Comparison of ENCODE assay signal across 22 cellular contexts in genomic region chr3:141524988-141525387, GRCh38. TPM values are rescaled to one million over a fixed set of nuclear protein-coding genes. Genes with fewer than 3 reads are reported as not detected.
DNase-seq lines count a peak whose midpoint lies in the region; ATAC-seq and TF ChIP-seq lines count a peak whose summit lies in the region.
"Had no signal": no experiment of that assay in that cellular context is flagged by ENCODE, and none has a peak within 500 bp of the region (broad histone marks: within the 10 kb centered on the region; RNA-seq: fewer than 3 reads in every experiment).

No MANE protein-coding gene starts in this region.

- no TSS peak for BruUV-seq in PC-3 (replicated peaks; lab: Mats Ljungman, UMichigan)

- peaks cover 82% of the 10 kb centered on the region for H3K4me1 Mint-ChIP-seq in activated T-cell treated with anti-CD3 and anti-CD28 coated beads, Interleukin-2, amount 50 U/mL, for 24 hours (ENCODE audit: low read depth)
- peaks cover 79% of the 10 kb centered on the region for H3K4me1 Mint-ChIP-seq in activated naive CD8-positive, alpha-beta T cell treated with anti-CD3 and anti-CD28 coated beads, Interleukin-2, amount 50 U/mL, for 24 hours
- H3K4me1 Mint-ChIP-seq in stimulated activated effector memory CD8-positive, alpha-beta T cell treated with anti-CD3 and anti-CD28 coated beads, Interleukin-12 subunit alpha, Interleukin-12 subunit beta, amount 100 ng/mL, for 72 hours = peaks cover 45% of the 10 kb centered on the region

- H3K36me3 Mint-ChIP-seq in activated T-cell treated with anti-CD3 and anti-CD28 coated beads, Interleukin-2, amount 50 U/mL, for 24 hours (ENCODE audit: low read depth) = peaks cover 71% of the 10 kb centered on the region
- peaks cover 33% of the 10 kb centered on the region for H3K36me3 Mint-ChIP-seq in activated naive CD8-positive, alpha-beta T cell treated with anti-CD3 and anti-CD28 coated beads, Interleukin-2, amount 50 U/mL, for 24 hours (ENCODE audit: low read depth)
- peaks cover 72% of the 10 kb centered on the region for H3K36me3 Mint-ChIP-seq in stimulated activated effector memory CD8-positive, alpha-beta T cell treated with anti-CD3 and anti-CD28 coated beads, Interleukin-12 subunit alpha, Interleukin-12 subunit beta, amount 100 ng/mL, for 72 hours

- H3K27ac ChIP-seq in PC-3 (ENCODE audit: low read length) = no peak overlapping the region
- H3K27ac ChIP-seq: upper lobe of right lung had no signal

- ATAC-seq in activated naive CD8-positive, alpha-beta T cell treated with anti-CD3 and anti-CD28 coated beads, Interleukin-2, amount 50 U/mL, for 24 hours = no peak
- ATAC-seq in stimulated activated effector memory CD8-positive, alpha-beta T cell treated with anti-CD3 and anti-CD28 coated beads, Interleukin-12 subunit alpha, Interleukin-12 subunit beta, amount 100 ng/mL, for 72 hours = no peak
- ATAC-seq in PC-3 (no peak), HG03045 (IDR thresholded peaks at IDR 0.05; ENCODE audit: unreplicated experiment) (no peak)
- ATAC-seq: activated T-helper 17 cell treated with anti-CD3 and anti-CD28 coated beads, Interleukin-2, amount 50 U/mL, for 72 hours; K562; upper lobe of right lung had no signal

- no peaks in the 10 kb centered on the region for H3K27me3 Mint-ChIP-seq in activated T-cell treated with anti-CD3 and anti-CD28 coated beads, Interleukin-2, amount 50 U/mL, for 24 hours
- no peaks in the 10 kb centered on the region for H3K27me3 Mint-ChIP-seq in activated naive CD8-positive, alpha-beta T cell treated with anti-CD3 and anti-CD28 coated beads, Interleukin-2, amount 50 U/mL, for 24 hours
- H3K27me3 Mint-ChIP-seq: activated CD4-positive, alpha-beta T cell treated with anti-CD3 and anti-CD28 coated beads, Interleukin-2, amount 10 ng/mL, durations not matched to agents 24 days and 14 days; activated T-helper 17 cell treated with anti-CD3 and anti-CD28 coated beads, Interleukin-2, amount 50 U/mL, for 72 hours; brain had no signal

- CTCF ChIA-PET in PC-3 (lab: Charles Lee) = no interaction called here

- intact Hi-C loops in PC-3 (cut with micrococcal nuclease) = no loop called here

- no peak for TF ChIP-seq CTCF in PC-3 (conservative IDR thresholded peaks at IDR 0.05; ENCODE audit: low read depth, low read length)

- H2AFZ ChIP-seq in PC-3 (ENCODE audit: low read length) = no peak overlapping the region

- H3K9me3 Mint-ChIP-seq in activated T-cell treated with anti-CD3 and anti-CD28 coated beads, Interleukin-2, amount 50 U/mL, for 24 hours = no peaks in the 10 kb centered on the region
- no peaks in the 10 kb centered on the region for H3K9me3 Mint-ChIP-seq in activated naive CD8-positive, alpha-beta T cell treated with anti-CD3 and anti-CD28 coated beads, Interleukin-2, amount 50 U/mL, for 24 hours
- H3K9me3 Mint-ChIP-seq in stimulated activated effector memory CD8-positive, alpha-beta T cell treated with anti-CD3 and anti-CD28 coated beads, Interleukin-12 subunit alpha, Interleukin-12 subunit beta, amount 100 ng/mL, for 72 hours = no peaks in the 10 kb centered on the region
- H3K9me3 Mint-ChIP-seq: activated CD4-positive, alpha-beta T cell treated with anti-CD3 and anti-CD28 coated beads, Interleukin-2, amount 10 ng/mL, durations not matched to agents 24 days and 14 days; activated T-helper 17 cell treated with anti-CD3 and anti-CD28 coated beads, Interleukin-2, amount 50 U/mL, for 72 hours; brain; endodermal cell had no signal

- peak overlapping the region; percentile 75 for H3K27ac Mint-ChIP-seq in activated T-cell treated with anti-CD3 and anti-CD28 coated beads, Interleukin-2, amount 50 U/mL, for 24 hours
- peak overlapping the region; percentile 71 for H3K27ac Mint-ChIP-seq in activated naive CD8-positive, alpha-beta T cell treated with anti-CD3 and anti-CD28 coated beads, Interleukin-2, amount 50 U/mL, for 24 hours
- peak overlapping the region; percentile 18 for H3K27ac Mint-ChIP-seq in stimulated activated effector memory CD8-positive, alpha-beta T cell treated with anti-CD3 and anti-CD28 coated beads, Interleukin-12 subunit alpha, Interleukin-12 subunit beta, amount 100 ng/mL, for 72 hours
- H3K27ac Mint-ChIP-seq: activated CD4-positive, alpha-beta T cell treated with anti-CD3 and anti-CD28 coated beads, Interleukin-2, amount 10 ng/mL, durations not matched to agents 24 days and 14 days; activated T-helper 17 cell treated with anti-CD3 and anti-CD28 coated beads, Interleukin-2, amount 50 U/mL, for 72 hours; endodermal cell had no signal

- no peak for DNase-seq in activated T-cell treated with anti-CD3 and anti-CD28 coated beads, Interleukin-2, amount 50 U/mL, for 24 hours
- DNase-seq in activated T-cell treated with anti-CD3 and anti-CD28 coated beads for 4 hours = no peak
- DNase-seq in Kasumi-1 (lab: John Stamatoyannopoulos, UW) = peak; percentile 36 to 48
- no peak for DNase-seq in activated naive CD8-positive, alpha-beta T cell treated with anti-CD3 and anti-CD28 coated beads, Interleukin-2, amount 50 U/mL, for 24 hours
- no peak for DNase-seq in stimulated activated effector memory CD8-positive, alpha-beta T cell treated with anti-CD3 and anti-CD28 coated beads, Interleukin-12 subunit alpha, Interleukin-12 subunit beta, amount 100 ng/mL, for 72 hours (ENCODE audit: low spot score in 2 of 2)
- DNase-seq in NCI-H69 (lab: John Stamatoyannopoulos, UW) = no peak
- DNase-seq in PC-3 = no peak
- DNase-seq: activated CD4-positive, alpha-beta T cell treated with anti-CD3 and anti-CD28 coated beads, Interleukin-2, amount 10 ng/mL, durations not matched to agents 24 days and 14 days; C1 segment of cervical spinal cord; DMS153; endodermal cell; HCEC 1CT; mammary epithelial cell; NCI-H1694; NCI-H748 treated with DMSO at 0.1 percent for 48 hours; stimulated activated CD4-positive, alpha-beta T cell treated with anti-CD3 and anti-CD28 coated beads, Interleukin-12 subunit alpha, Interleukin-12 subunit beta, amount 100 ng/mL, for 4 hours; stimulated activated CD4-positive, alpha-beta T cell treated with anti-CD3 and anti-CD28 coated beads, Interleukin-4, amount 100 ng/mL, for 4 hours; upper lobe of right lung had no signal

- no peak overlapping the region for H3K9ac ChIP-seq in PC-3 (ENCODE audit: low read length)

- peaks cover 10% of the 10 kb centered on the region for H3K4me1 ChIP-seq in PC-3 (ENCODE audit: insufficient read depth, low read length)

- no peaks in the 10 kb centered on the region for H3K9me2 ChIP-seq in PC-3 (replicated peaks; ENCODE audit: low read length)

- H3K4me3 ChIP-seq in PC-3 (ENCODE audit: low read length) = no peak overlapping the region
- H3K4me3 ChIP-seq: K562, upper lobe of right lung had no signal

- H4K20me1 ChIP-seq in PC-3 (ENCODE audit: low read length) = no peaks in the 10 kb centered on the region

- H3F3A ChIP-seq in PC-3 (ENCODE audit: low read length, unreplicated experiment) = no peaks in the 10 kb centered on the region

- no peak overlapping the region for H3K4me3 Mint-ChIP-seq in activated T-cell treated with anti-CD3 and anti-CD28 coated beads, Interleukin-2, amount 50 U/mL, for 24 hours
- no peak overlapping the region for H3K4me3 Mint-ChIP-seq in activated naive CD8-positive, alpha-beta T cell treated with anti-CD3 and anti-CD28 coated beads, Interleukin-2, amount 50 U/mL, for 24 hours
- no peak overlapping the region for H3K4me3 Mint-ChIP-seq in stimulated activated effector memory CD8-positive, alpha-beta T cell treated with anti-CD3 and anti-CD28 coated beads, Interleukin-12 subunit alpha, Interleukin-12 subunit beta, amount 100 ng/mL, for 72 hours
- H3K4me3 Mint-ChIP-seq: activated CD4-positive, alpha-beta T cell treated with anti-CD3 and anti-CD28 coated beads, Interleukin-2, amount 10 ng/mL, durations not matched to agents 24 days and 14 days; activated T-helper 17 cell treated with anti-CD3 and anti-CD28 coated beads, Interleukin-2, amount 50 U/mL, for 72 hours; brain; endodermal cell had no signal

- H3K27me3 ChIP-seq in PC-3 (ENCODE audit: low read length) = no peaks in the 10 kb centered on the region
- H3K27me3 ChIP-seq: upper lobe of right lung had no signal

- H3K4me2 ChIP-seq in PC-3 (ENCODE audit: low read length) = no peak overlapping the region

- H3K9me3 ChIP-seq in PC-3 (ENCODE audit: low read length) = no peaks in the 10 kb centered on the region
- H3K9me3 ChIP-seq: upper lobe of right lung had no signal

- POLR2A ChIA-PET in PC-3 (lab: Charles Lee; ENCODE audit: unreplicated experiment) = no interaction called here

- H3K79me2 ChIP-seq in PC-3 (ENCODE audit: low read length) = no peaks in the 10 kb centered on the region

- H3K36me3 ChIP-seq in PC-3 (ENCODE audit: low read depth, low read length) = no peaks in the 10 kb centered on the region

RNA-seq across cellular contexts. Expression of gene RASA2, which starts 38.2 kb away (rescaled TPM):
- total RNA-seq in PC-3 (2014; rRNA removed) = 3.7 and 4.0 TPM in 2 replicates

Comparison
In these comparisons a context has a peak if more than half of its experiments do, and no peak if none do; other contexts are left out.
1. DNase-seq: peak in Kasumi-1 (2 of 2); none in activated T-cell treated with anti-CD3 and anti-CD28 coated beads, Interleukin-2, amount 50 U/mL, for 24 hours (single experiment), activated T-cell treated with anti-CD3 and anti-CD28 coated beads for 4 hours (single experiment), activated naive CD8-positive, alpha-beta T cell treated with anti-CD3 and anti-CD28 coated beads, Interleukin-2, amount 50 U/mL, for 24 hours (single experiment), stimulated activated effector memory CD8-positive, alpha-beta T cell treated with anti-CD3 and anti-CD28 coated beads, Interleukin-12 subunit alpha, Interleukin-12 subunit beta, amount 100 ng/mL, for 72 hours (0 of 2), NCI-H69 (single experiment) and PC-3 (single experiment).
2. H3K27ac Mint-ChIP-seq: peak in every context shown above with its lines; median percentile 75 in activated T-cell treated with anti-CD3 and anti-CD28 coated beads, Interleukin-2, amount 50 U/mL, for 24 hours; 71 in activated naive CD8-positive, alpha-beta T cell treated with anti-CD3 and anti-CD28 coated beads, Interleukin-2, amount 50 U/mL, for 24 hours; 18 in stimulated activated effector memory CD8-positive, alpha-beta T cell treated with anti-CD3 and anti-CD28 coated beads, Interleukin-12 subunit alpha, Interleukin-12 subunit beta, amount 100 ng/mL, for 72 hours.